1 cellular context compared by ENCODE assay signal in the genomic region with DNA sequence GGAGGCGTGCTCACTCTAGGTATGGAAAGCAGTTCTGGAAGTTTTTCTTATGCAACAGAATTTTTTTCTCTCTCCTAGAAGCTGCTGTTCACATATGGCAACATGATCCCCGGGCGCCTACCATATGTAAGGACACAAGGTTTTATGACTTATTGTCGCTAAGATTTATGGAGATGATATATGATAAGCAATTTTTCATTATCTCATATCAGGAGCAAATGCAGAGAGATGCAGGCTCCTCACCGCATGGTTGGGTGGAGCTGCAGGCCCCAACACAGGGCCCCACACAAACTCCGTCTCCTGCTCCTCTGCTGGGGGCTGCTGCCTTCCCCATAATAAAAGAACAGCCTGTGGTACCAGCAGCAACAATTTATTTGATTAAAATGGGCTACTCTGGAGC.
TF ChIP-seq lines count a peak whose summit lies in the region.

No MANE protein-coding gene starts in this region.

TF ChIP-seq in H1, 55 proteins besides CTCF, POLR2A, EP300 and RAD21:
- TF ChIP-seq NRF1 (IDR thresholded peaks at IDR 0.05; ENCODE audit: low read depth, low read length) (no peak), HDAC6 (IDR thresholded peaks at IDR 0.05; ENCODE audit: low read depth, low read length) (no peak), RXRA (IDR thresholded peaks at IDR 0.05; ENCODE audit: insufficient read depth, low read depth, low read length) (no peak), TAF7 (optimal IDR thresholded peaks at IDR 0.05; ENCODE audit: borderline replicate concordance, low read depth, low read length) (no peak), RBBP5 (IDR thresholded peaks at IDR 0.05; ENCODE audit: borderline replicate concordance, low read depth, low read length) (no peak), BCL11A (IDR thresholded peaks at IDR 0.05; ENCODE audit: low read depth in 2 of 2, low read length in 2 of 2) (no peak), GTF2F1 (IDR thresholded peaks at IDR 0.05; ENCODE audit: borderline replicate concordance, low read depth, low read length) (no peak), FOSL1 (IDR thresholded peaks at IDR 0.05; ENCODE audit: insufficient read depth, low read depth, low read length) (no peak), POU5F1 (IDR thresholded peaks at IDR 0.05; ENCODE audit: low read depth, low read length) (no peak), CTBP2 (IDR thresholded peaks at IDR 0.05; ENCODE audit: borderline replicate concordance, insufficient read depth, insufficient read length, low read length) (no peak), ASH2L (IDR thresholded peaks at IDR 0.05; ENCODE audit: low read length) (no peak), YY1 (IDR thresholded peaks at IDR 0.05; ENCODE audit: low read depth, low read length) (no peak), SIN3A (conservative IDR thresholded peaks at IDR 0.05 in 1 of 2, IDR thresholded peaks at IDR 0.05 in 1 of 2; ENCODE audit: low read depth in 1 of 2, low read length in 2 of 2) (no peak), CREB1 (IDR thresholded peaks at IDR 0.05) (no peak), SUZ12 (IDR thresholded peaks at IDR 0.05; ENCODE audit: low read length) (no peak), SAP30 (IDR thresholded peaks at IDR 0.05; ENCODE audit: insufficient read depth, insufficient replicate concordance, low read length) (no peak), JUND (IDR thresholded peaks at IDR 0.05; ENCODE audit: low read length) (no peak), TCF12 (IDR thresholded peaks at IDR 0.05; ENCODE audit: low read depth, low read length) (no peak)
- TF ChIP-seq, protein P1, sequence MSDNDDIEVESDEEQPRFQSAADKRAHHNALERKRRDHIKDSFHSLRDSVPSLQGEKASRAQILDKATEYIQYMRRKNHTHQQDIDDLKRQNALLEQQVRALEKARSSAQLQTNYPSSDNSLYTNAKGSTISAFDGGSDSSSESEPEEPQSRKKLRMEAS (IDR thresholded peaks at IDR 0.05) = no peak
